ENCODE assay signal across 1 cellular context in genomic region chr18:10525563-10526210, GRCh38.
TF ChIP-seq lines count a peak whose summit lies in the region.

TSS of gene NAPG (plus strand) at chr18:10526027. CDS start at chr18:10526103, 76 bp downstream.

TF ChIP-seq in GM23338, 12 proteins besides CTCF, POLR2A, EP300 and RAD21 (continued from another document):
- no peak for TF ChIP-seq ZNF462 (CRISPR knock-in tag; IDR thresholded peaks at IDR 0.05)
- TF ChIP-seq EZH2 (IDR thresholded peaks at IDR 0.05; ENCODE audit: low read depth, unreplicated experiment), result no peak
- no peak for TF ChIP-seq REST (IDR thresholded peaks at IDR 0.05; ENCODE audit: unreplicated experiment)
- TF ChIP-seq ZNF331 (CRISPR knock-in tag; IDR thresholded peaks at IDR 0.05; ENCODE audit: low read depth), result no peak
- no peak for TF ChIP-seq ZNF114 (CRISPR knock-in tag; IDR thresholded peaks at IDR 0.05)
- TF ChIP-seq STAT1 (IDR thresholded peaks at IDR 0.05; ENCODE audit: unreplicated experiment), result no peak
- TF ChIP-seq NANOG (IDR thresholded peaks at IDR 0.05; ENCODE audit: borderline replicate concordance), result no peak
